8 cellular contexts compared by ENCODE assay signal in the genomic region with DNA sequence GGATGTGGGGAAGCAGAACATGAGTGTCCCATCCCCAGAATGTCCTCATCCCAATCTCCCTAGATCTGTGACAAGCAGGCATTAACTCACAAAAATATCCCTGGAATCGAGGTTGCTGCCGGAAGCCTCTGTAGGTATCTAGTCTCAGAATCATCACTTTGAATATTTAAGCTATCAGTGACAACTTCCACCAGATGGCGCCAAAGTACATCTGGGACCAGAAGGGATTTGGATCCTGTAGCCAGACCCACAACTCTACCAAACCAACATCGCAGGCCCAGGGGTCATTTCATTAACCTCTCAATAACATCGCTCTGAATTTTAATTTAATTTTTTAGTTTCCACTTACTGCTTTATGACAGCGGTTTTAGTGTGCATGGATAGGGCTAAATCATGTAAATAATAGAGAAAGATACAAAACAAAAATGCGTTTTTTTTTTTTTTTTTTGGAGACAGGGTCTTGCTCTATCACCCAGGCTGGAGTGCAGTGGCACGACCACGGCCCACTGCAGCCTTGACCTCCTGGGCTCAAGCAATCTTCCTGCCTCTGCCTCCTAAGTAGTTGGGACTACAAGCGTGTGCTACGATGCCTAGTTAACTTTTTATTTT. TPM values are rescaled to one million over a fixed set of nuclear protein-coding genes. Genes with fewer than 3 reads are reported as not detected.
DNase-seq lines count a peak whose midpoint lies in the region; ATAC-seq, FAIRE-seq and TF ChIP-seq lines count a peak whose summit lies in the region.

No MANE protein-coding gene starts in this region.

- H3K27ac ChIP-seq in coronary artery (no peak overlapping the region), right lobe of liver (no peak overlapping the region)

- H3K9me3 Mint-ChIP-seq in activated CD4-positive, alpha-beta T cell treated with anti-CD3 and anti-CD28 coated beads, Interleukin-2, amount 10 ng/mL, durations not matched to agents 7 days and 5 days: no peaks in the 10 kb centered on the region

- 21% methylated on average over 11 of the region's 11 CpGs for WGBS in right lobe of liver (ENCODE audit: insufficient coverage, low coverage, low lambda C conversion rate, missing lambda C conversion rate)

- peak; percentile 37 for ATAC-seq in HG03571 (IDR thresholded peaks at IDR 0.05; ENCODE audit: unreplicated experiment)
- ATAC-seq in right lobe of liver: peak; percentile 70 to 74 (median 73)

- H3K4me3 Mint-ChIP-seq in activated CD4-positive, alpha-beta T cell treated with anti-CD3 and anti-CD28 coated beads, Interleukin-2, amount 10 ng/mL, durations not matched to agents 7 days and 5 days: peak overlapping the region; percentile 35

- intact Hi-C loops in right lobe of liver (cut with DNase I): no loop called here

- CTCF ChIA-PET in activated CD4-positive, alpha-beta T cell treated with anti-CD3 and anti-CD28 coated beads, Interleukin-2, amount 10 ng/mL, durations not matched to agents 7 days and 5 days (lab: Charles Lee): interaction anchor here (0.6 to 2.6 kb wide), 16 partner anchors 8 to 442 kb away, joined by 3 to 14 read pairs (median 4); a partner anchor contains a TSS

- no peak overlapping the region for H3K27ac Mint-ChIP-seq in activated CD4-positive, alpha-beta T cell treated with anti-CD3 and anti-CD28 coated beads, Interleukin-2, amount 10 ng/mL, durations not matched to agents 7 days and 5 days

- H3K4me3 ChIP-seq in coronary artery: no peak overlapping the region
- H3K4me3 ChIP-seq in right lobe of liver: no peak overlapping the region

- peaks cover 0 to 3% (median 0%) of the 10 kb centered on the region in 4 donors for H3K36me3 ChIP-seq in right lobe of liver

- H3K36me3 Mint-ChIP-seq in activated CD4-positive, alpha-beta T cell treated with anti-CD3 and anti-CD28 coated beads, Interleukin-2, amount 10 ng/mL, durations not matched to agents 7 days and 5 days (ENCODE audit: low read depth): no peaks in the 10 kb centered on the region

- no peaks in the 10 kb centered on the region for H3K9me3 ChIP-seq in right lobe of liver

- POLR2A ChIA-PET in activated CD4-positive, alpha-beta T cell treated with anti-CD3 and anti-CD28 coated beads, Interleukin-2, amount 10 ng/mL, durations not matched to agents 7 days and 5 days (lab: Charles Lee): no interaction called here

- peaks cover 25% of the 10 kb centered on the region for H3K4me1 Mint-ChIP-seq in activated CD4-positive, alpha-beta T cell treated with anti-CD3 and anti-CD28 coated beads, Interleukin-2, amount 10 ng/mL, durations not matched to agents 7 days and 5 days

- peaks cover 8% of the 10 kb centered on the region for H3K27me3 Mint-ChIP-seq in activated CD4-positive, alpha-beta T cell treated with anti-CD3 and anti-CD28 coated beads, Interleukin-2, amount 10 ng/mL, durations not matched to agents 7 days and 5 days

- TF ChIP-seq CTCF in coronary artery (IDR thresholded peaks at IDR 0.05) (peak; percentile 70), right lobe of liver (IDR thresholded peaks at IDR 0.05) (peak; percentile 70 to 84 (median 80))

- no peak for TF ChIP-seq POLR2A in right lobe of liver (IDR thresholded peaks at IDR 0.05)

- no peaks in the 10 kb centered on the region for H3K27me3 ChIP-seq in right lobe of liver

- peak; percentile 90 for FAIRE-seq in G401.6 (lab: Jason Lieb, UNC)

- peaks cover 0 to 8% (median 0%) of the 10 kb centered on the region in 4 donors for H3K4me1 ChIP-seq in right lobe of liver

- DNase-seq in NCI-H748 (lab: John Stamatoyannopoulos, UW; ENCODE audit: unreplicated experiment) (peak; percentile 84), coronary artery (ENCODE audit: low spot score) (no peak), right lobe of liver (peak in 2 of 3 donors; percentile 65 to 86), GOT3 (lab: John Stamatoyannopoulos, UW) (no peak)
- peak; percentile 90 for DNase-seq in activated CD4-positive, alpha-beta T cell treated with anti-CD3 and anti-CD28 coated beads, Interleukin-2, amount 10 ng/mL, durations not matched to agents 7 days and 5 days
- peak; percentile 21 to 82 (median 77) for DNase-seq in stimulated activated CD4-positive, alpha-beta T cell treated with anti-CD3 and anti-CD28 coated beads, TNF-alpha, amount 100 ng/mL, for 48 hours (ENCODE audit: low read depth in 3 of 3)

RNA-seq across cellular contexts. Expression of a gene that starts 1.1 kb away (rescaled TPM):
- total RNA-seq in activated CD4-positive, alpha-beta T cell treated with anti-CD3 and anti-CD28 coated beads, Interleukin-2, amount 10 ng/mL, durations not matched to agents 7 days and 5 days: 10 to 100 TPM; 26.7 to 27.7 TPM
- total RNA-seq in right lobe of liver: 10 to 100 TPM; 21.9 to 31.3 (median 26.9) TPM

RNA-seq across cellular contexts. Expression of a gene that starts 28.3 kb away (rescaled TPM):
- total RNA-seq in activated CD4-positive, alpha-beta T cell treated with anti-CD3 and anti-CD28 coated beads, Interleukin-2, amount 10 ng/mL, durations not matched to agents 7 days and 5 days: 10 to 100 TPM; 11.6 to 11.7 TPM
- total RNA-seq in right lobe of liver: 10 to 100 TPM in 4 of 6 experiments, 1 to 10 TPM in 2; 7.3 to 32.2 (median 15.4) TPM

RNA-seq across cellular contexts. Expression of a gene that starts 46.6 kb away (rescaled TPM):
- total RNA-seq in activated CD4-positive, alpha-beta T cell treated with anti-CD3 and anti-CD28 coated beads, Interleukin-2, amount 10 ng/mL, durations not matched to agents 7 days and 5 days: not detected
- total RNA-seq in right lobe of liver: not detected

Comparison
In these comparisons a context has a peak if more than half of its experiments do, and no peak if none do; other contexts are left out.
1. DNase-seq: peak in NCI-H748 (single experiment), activated CD4-positive, alpha-beta T cell treated with anti-CD3 and anti-CD28 coated beads, Interleukin-2, amount 10 ng/mL, durations not matched to agents 7 days and 5 days (single experiment), right lobe of liver (2 of 3) and stimulated activated CD4-positive, alpha-beta T cell treated with anti-CD3 and anti-CD28 coated beads, TNF-alpha, amount 100 ng/mL, for 48 hours (3 of 3); none in coronary artery (single experiment) and GOT3 (single experiment).